Comparison of ENCODE assay signal across 7 cellular contexts in the genomic region with DNA sequence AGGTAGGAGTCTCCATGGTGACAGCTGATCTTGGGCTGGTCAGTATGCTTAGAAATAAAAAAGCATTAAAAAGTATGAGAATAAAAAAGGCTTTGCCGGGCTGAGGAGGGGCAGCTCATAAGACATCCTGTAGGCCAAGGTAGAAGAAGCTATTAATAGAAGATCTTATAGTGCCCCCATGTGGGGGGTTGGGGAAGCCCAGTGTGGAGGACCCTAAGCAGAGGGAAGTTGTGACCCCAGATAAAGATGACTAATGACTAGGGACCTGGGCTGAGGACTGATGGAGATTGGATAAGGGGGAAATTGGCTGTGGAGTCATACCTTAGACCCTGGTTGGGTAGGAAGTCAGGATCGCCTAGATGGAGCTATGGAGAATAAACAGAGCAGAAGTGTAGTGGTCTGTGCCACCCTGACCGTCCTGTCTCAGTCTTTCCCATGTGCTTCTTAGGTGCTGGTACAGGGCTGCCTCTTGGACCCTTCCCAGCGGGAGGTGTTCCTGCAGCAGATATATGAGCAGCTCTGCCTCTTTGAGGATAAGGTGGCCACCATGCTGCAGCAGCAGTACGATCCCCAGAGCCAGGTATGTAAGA. TPM values are rescaled to one million over a fixed set of nuclear protein-coding genes. Genes with fewer than 3 reads are reported as not detected.
A peak's percentile ranks its signal among the peaks of the same experiment; 100 is the strongest.
DNase-seq lines count a peak whose midpoint lies in the region; ATAC-seq and TF ChIP-seq lines count a peak whose summit lies in the region.

No MANE protein-coding gene starts in this region.

- H3K4me1 ChIP-seq in liver (ENCODE audit: control insufficient read depth in 4 of 4, insufficient read depth in 4 of 4, low read length in 3 of 4), result no peaks in the 10 kb centered on the region

- H3K27me3 Mint-ChIP-seq in activated B cell treated with CpG ODN at 0.5 μM for 24 hours, result no peaks in the 10 kb centered on the region
- no peaks in the 10 kb centered on the region for H3K27me3 Mint-ChIP-seq in central memory CD8-positive, alpha-beta T cell

- no peak overlapping the region for H3K9ac ChIP-seq in liver (ENCODE audit: low read depth in 1 of 2, low read length in 2 of 2)

- no peak overlapping the region for H3K27ac Mint-ChIP-seq in activated B cell treated with CpG ODN at 0.5 μM for 24 hours
- H3K27ac Mint-ChIP-seq in central memory CD8-positive, alpha-beta T cell (ENCODE audit: low read depth), result peak overlapping the region; percentile 72

- CTCF ChIA-PET in activated B cell treated with CpG ODN at 0.5 μM for 24 hours (lab: Charles Lee), result interaction anchor here (0.7 to 5.2 kb wide), 18 partner anchors 11 to 501 kb away, joined by 3 to 147 read pairs (median 6); a partner anchor contains a TSS

- POLR2A ChIA-PET in activated B cell treated with CpG ODN at 0.5 μM for 24 hours (lab: Charles Lee), result interaction anchor here (0.6 to 2.0 kb wide), 5 partner anchors 47 to 490 kb away, joined by 4 to 14 read pairs (median 6); a partner anchor contains a TSS

- ATAC-seq in activated B cell treated with CpG ODN at 0.5 μM for 24 hours (ENCODE audit: low read depth) (peak; percentile 96), GM19395 (IDR thresholded peaks at IDR 0.05; ENCODE audit: unreplicated experiment) (no peak)
- ATAC-seq in central memory CD8-positive, alpha-beta T cell (replicated peaks; ENCODE audit: extremely low read depth, poor library complexity, severe bottlenecking), result peak; percentile 72

- peak; percentile 19 for TF ChIP-seq CTCF in activated B cell treated with CpG ODN at 0.5 μM for 24 hours (IDR thresholded peaks at IDR 0.05)
- TF ChIP-seq CTCF in liver (IDR thresholded peaks at IDR 0.05; ENCODE audit: low read depth, low read length, missing input control), result peak; percentile 68

- 78% methylated on average over 5 of the region's 5 CpGs for WGBS in liver

- intact Hi-C loops in activated B cell treated with CpG ODN at 0.5 μM for 24 hours (cut with micrococcal nuclease), result loop anchor here (1.0 to 5.0 kb wide), 3 partner anchors 175 to 337 kb away; no protein-coding TSS in a partner anchor

- H3K9me3 Mint-ChIP-seq in activated B cell treated with CpG ODN at 0.5 μM for 24 hours, result no peaks in the 10 kb centered on the region
- no peaks in the 10 kb centered on the region for H3K9me3 Mint-ChIP-seq in central memory CD8-positive, alpha-beta T cell

- no peak overlapping the region for H3K4me3 ChIP-seq in liver (ENCODE audit: low read depth in 1 of 3, low read length in 3 of 3)

- no peak overlapping the region for H3K4me3 Mint-ChIP-seq in activated B cell treated with CpG ODN at 0.5 μM for 24 hours
- no peak overlapping the region for H3K4me3 Mint-ChIP-seq in central memory CD8-positive, alpha-beta T cell

- peaks cover 3 to 40% (median 24%) of the 10 kb centered on the region in 4 donors for H3K36me3 ChIP-seq in liver (ENCODE audit: control insufficient read depth in 4 of 4, insufficient read depth in 3 of 4, low read depth in 1 of 4, low read length in 3 of 4)

- TF ChIP-seq RAD21 in liver (IDR thresholded peaks at IDR 0.05), result peak; percentile 81 to 84

- peaks cover 31% of the 10 kb centered on the region for H3K36me3 Mint-ChIP-seq in activated B cell treated with CpG ODN at 0.5 μM for 24 hours (ENCODE audit: low read depth)
- peaks cover 18% of the 10 kb centered on the region for H3K36me3 Mint-ChIP-seq in central memory CD8-positive, alpha-beta T cell (ENCODE audit: insufficient read depth)

- peak; percentile 30 for DNase-seq in GM19238 (ENCODE audit: insufficient read length, low spot score)
- peak; percentile 45 for DNase-seq in NCI-H2196 treated with DMSO at 0.1 percent for 48 hours (lab: John Stamatoyannopoulos, UW; ENCODE audit: unreplicated experiment)
- peak; percentile 31 for DNase-seq in activated B cell treated with CpG ODN at 0.5 μM for 24 hours
- peak; percentile 53 to 55 for DNase-seq in central memory CD8-positive, alpha-beta T cell (ENCODE audit: low spot score in 2 of 2)
- peak; percentile 9 for DNase-seq in stimulated activated CD8-positive, alpha-beta memory T cell treated with anti-CD3 and anti-CD28 coated beads, Interleukin-12 subunit alpha, Interleukin-12 subunit beta, amount 100 ng/mL, for 24 hours (ENCODE audit: extremely low read depth)

- H3K27me3 ChIP-seq in liver (ENCODE audit: control insufficient read depth in 4 of 4, insufficient read depth in 4 of 4, low read length in 3 of 4), result no peaks in the 10 kb centered on the region

- no peaks in the 10 kb centered on the region for H3K4me1 Mint-ChIP-seq in activated B cell treated with CpG ODN at 0.5 μM for 24 hours
- H3K4me1 Mint-ChIP-seq in central memory CD8-positive, alpha-beta T cell, result peaks cover 6% of the 10 kb centered on the region

- no peaks in the 10 kb centered on the region for H3K9me3 ChIP-seq in liver (ENCODE audit: control insufficient read depth in 4 of 4, low read length in 3 of 4)

- no peak overlapping the region for H3K27ac ChIP-seq in liver (ENCODE audit: low read depth in 1 of 2, low read length in 2 of 2)

TF ChIP-seq in liver, 16 proteins besides CTCF, POLR2A, EP300 and RAD21:
- TF ChIP-seq FOXA1 (IDR thresholded peaks at IDR 0.05) (no peak), HNF4A (conservative IDR thresholded peaks at IDR 0.05) (no peak), SP1 (IDR thresholded peaks at IDR 0.05) (no peak), JUND (IDR thresholded peaks at IDR 0.05) (no peak), HNF4G (IDR thresholded peaks at IDR 0.05) (no peak), TAF1 (conservative IDR thresholded peaks at IDR 0.05) (no peak)
TF ChIP-seq in liver: peak in this region for 0.

RNA-seq across cellular contexts. Expression of a gene that starts 25.0 kb away (rescaled TPM):
- total RNA-seq in activated B cell treated with CpG ODN at 0.5 μM for 24 hours (108 and 139 TPM in 2 replicates), liver (10 to 100 TPM; 18.4 to 31.0 TPM)
- polyA plus RNA-seq in liver, result 1 to 10 TPM; 4.8 to 5.4 TPM

RNA-seq across cellular contexts. Expression of a gene that starts 25.1 kb away (rescaled TPM):
- total RNA-seq in activated B cell treated with CpG ODN at 0.5 μM for 24 hours, result 33.8 and 37.2 TPM in 2 replicates
- 10 to 100 TPM; 26.2 to 37.6 TPM for total RNA-seq in liver
- polyA plus RNA-seq in liver, result 10 to 100 TPM; 26.6 to 31.6 TPM

RNA-seq across cellular contexts. Expression of a gene that starts 39.0 kb away (rescaled TPM):
- total RNA-seq in activated B cell treated with CpG ODN at 0.5 μM for 24 hours (10.0 and 12.3 TPM in 2 replicates), liver (10 to 100 TPM; 26.9 to 27.0 TPM)
- polyA plus RNA-seq in liver, result 10 to 100 TPM; 32.7 to 34.9 TPM

RNA-seq across cellular contexts. Expression of a gene that starts 46.9 kb away (rescaled TPM):
- total RNA-seq in activated B cell treated with CpG ODN at 0.5 μM for 24 hours, result 80.2 and 84.2 TPM in 2 replicates
- total RNA-seq in liver, result 10 to 100 TPM; 12.8 to 50.3 TPM
- polyA plus RNA-seq in liver, result 10 to 100 TPM; 25.2 to 45.4 TPM

RNA-seq across cellular contexts. Expression of a gene that starts 55.9 kb away (rescaled TPM):
- total RNA-seq in activated B cell treated with CpG ODN at 0.5 μM for 24 hours (3.2 and 4.2 TPM in 2 replicates), liver (10 to 100 TPM in 1 of 2 donors, under 1 TPM in 1; 0.25 to 73.4 TPM)
- 1 to 10 TPM; 2.0 to 4.9 TPM for polyA plus RNA-seq in liver
